19 cellular contexts compared by ENCODE assay signal in genomic region chr10:26491276-26491675, GRCh38. TPM values are rescaled to one million over a fixed set of nuclear protein-coding genes. Genes with fewer than 3 reads are reported as not detected.
"Had no signal": no experiment of that assay in that cellular context is flagged by ENCODE, and none has a peak within 500 bp of the region (broad histone marks: within the 10 kb centered on the region; RNA-seq: fewer than 3 reads in every experiment).

No MANE protein-coding gene starts in this region.

- H3K36me3 Mint-ChIP-seq: type B pancreatic cell had no signal

- H3K27ac Mint-ChIP-seq: activated T-helper 17 cell treated with anti-CD3 and anti-CD28 coated beads, Interleukin-2, amount 50 U/mL, for 72 hours; type B pancreatic cell had no signal

- H3K27me3 Mint-ChIP-seq: activated T-helper 17 cell treated with anti-CD3 and anti-CD28 coated beads, Interleukin-2, amount 50 U/mL, for 72 hours; stimulated activated naive CD8-positive, alpha-beta T cell treated with anti-CD3 and anti-CD28 coated beads, Interleukin-15, Interleukin-2, amounts not matched to agents 100 ng/mL and 50 ng/mL, for 24 hours; type B pancreatic cell had no signal

- H3K27ac ChIP-seq: brain microvascular endothelial cell, colonic mucosa, gastrocnemius medialis, psoas muscle had no signal

- H3K36me3 ChIP-seq: brain microvascular endothelial cell, colonic mucosa, gastrocnemius medialis had no signal

- H3K4me1 ChIP-seq: colonic mucosa, gastrocnemius medialis, psoas muscle had no signal

- FAIRE-seq: kidney, TTC549 had no signal

- H3K4me3 ChIP-seq: colonic mucosa, gastrocnemius medialis, heart left ventricle, left lung, psoas muscle had no signal

- DNase-seq: activated CD4-positive, alpha-beta T cell treated with anti-CD3 and anti-CD28 coated beads, Interleukin-2, amount 50 U/mL, for 48 hours; activated naive CD4-positive, alpha-beta T cell; activated T-cell treated with anti-CD3 and anti-CD28 coated beads for 4 hours; aorta; brain microvascular endothelial cell; central memory CD4-positive, alpha-beta T cell; colonic mucosa; gastrocnemius medialis; heart left ventricle; kidney; left lung; mammary epithelial cell; psoas muscle; right cardiac atrium had no signal

- H3K27me3 ChIP-seq: brain microvascular endothelial cell, colonic mucosa, gastrocnemius medialis, heart left ventricle, left lung had no signal

- H3K9me3 ChIP-seq: colonic mucosa, gastrocnemius medialis, heart left ventricle, left lung, psoas muscle had no signal

- H3K4me3 Mint-ChIP-seq: activated T-helper 17 cell treated with anti-CD3 and anti-CD28 coated beads, Interleukin-2, amount 50 U/mL, for 72 hours; neural crest cell; stimulated activated naive CD8-positive, alpha-beta T cell treated with anti-CD3 and anti-CD28 coated beads, Interleukin-15, Interleukin-2, amounts not matched to agents 100 ng/mL and 50 ng/mL, for 24 hours; type B pancreatic cell had no signal

- ATAC-seq: activated T-helper 17 cell treated with anti-CD3 and anti-CD28 coated beads, Interleukin-2, amount 50 U/mL, for 72 hours; gastrocnemius medialis; left lung; psoas muscle had no signal

- H3K9me3 Mint-ChIP-seq: activated T-helper 17 cell treated with anti-CD3 and anti-CD28 coated beads, Interleukin-2, amount 50 U/mL, for 72 hours; stimulated activated naive CD8-positive, alpha-beta T cell treated with anti-CD3 and anti-CD28 coated beads, Interleukin-15, Interleukin-2, amounts not matched to agents 100 ng/mL and 50 ng/mL, for 24 hours; type B pancreatic cell had no signal

RNA-seq across cellular contexts. Expression of gene APBB1IP, which starts 53.1 kb away (rescaled TPM):
- total RNA-seq: mammary epithelial cell, neural crest cell had no signal
- polyA plus RNA-seq: mammary epithelial cell had no signal
